In genomic region chr1:77465922-77466321, GRCh38 we compare ENCODE assay signal across 1 cellular context.
TF ChIP-seq lines count a peak whose summit lies in the region.

No MANE protein-coding gene starts in this region.

TF ChIP-seq in IMR-90, 13 proteins besides CTCF, POLR2A, EP300 and RAD21 (continued from another document):
- TF ChIP-seq USF2 (IDR thresholded peaks at IDR 0.05; ENCODE audit: low read depth, low read length), result no peak
- TF ChIP-seq RCOR1 (IDR thresholded peaks at IDR 0.05; ENCODE audit: insufficient replicate concordance, low read length), result no peak
- no peak for TF ChIP-seq MXI1 (IDR thresholded peaks at IDR 0.05; ENCODE audit: borderline replicate concordance, low read depth, low read length)
- TF ChIP-seq RFX5 (IDR thresholded peaks at IDR 0.05; ENCODE audit: low read depth, low read length), result no peak
- TF ChIP-seq NFE2L2 (IDR thresholded peaks at IDR 0.05; ENCODE audit: low read depth, low read length), result no peak
- no peak for TF ChIP-seq CEBPB (IDR thresholded peaks at IDR 0.05; ENCODE audit: low read depth, low read length)
